Comparison of ENCODE assay signal across 8 cellular contexts in genomic region chr16:78770353-78771091, GRCh38.
DNase-seq lines count a peak whose midpoint lies in the region; ATAC-seq and TF ChIP-seq lines count a peak whose summit lies in the region.

No MANE protein-coding gene starts in this region.

- DNase-seq in NCI-H2029 (lab: John Stamatoyannopoulos, UW) (peak; percentile 20), NCI-H2029 treated with DMSO at 0.1 percent for 48 hours (lab: John Stamatoyannopoulos, UW) (no peak), RKO (ENCODE audit: low spot score) (peak; percentile 20), Right ventricle myocardium inferior (ENCODE audit: missing footprints) (peak; percentile 81), psoas muscle (peak; percentile 77 to 83)
- peak; percentile 75 for DNase-seq in activated T-helper 9 cell treated with anti-CD3 and anti-CD28 coated beads, Interleukin-2, amount 50 U/mL, for 16 hours (ENCODE audit: low read depth)

- no peaks in the 10 kb centered on the region for H3K36me3 ChIP-seq in psoas muscle (ENCODE audit: insufficient read depth in 1 of 2, low read depth in 1 of 2)

- H3K27me3 ChIP-seq in psoas muscle (ENCODE audit: insufficient read depth in 3 of 3, low read length in 2 of 3): no peaks in the 10 kb centered on the region

- H3K9me3 ChIP-seq in psoas muscle: no peaks in the 10 kb centered on the region

- H3K4me1 ChIP-seq in psoas muscle: peaks cover 19% of the 10 kb centered on the region

- H3K4me3 ChIP-seq in psoas muscle: no peak overlapping the region

- H3K27ac ChIP-seq in psoas muscle: no peak overlapping the region

- ATAC-seq in HG03196 (IDR thresholded peaks at IDR 0.05; ENCODE audit: unreplicated experiment) (peak; percentile 71), Right ventricle myocardium inferior (peak; percentile 73), psoas muscle (peak; percentile 75 to 89 (median 84)), GM18873 (IDR thresholded peaks at IDR 0.05; ENCODE audit: low FRiP score, unreplicated experiment) (no peak)

- WGBS in psoas muscle, 3 donors: 31 to 40% (median 37%) methylated on average over 20 to 23 of the region's 23 CpGs

- intact Hi-C loops in Right ventricle myocardium inferior (cut with DNase I) (loop anchor here (1.0 to 5.0 kb wide), 2 partner anchors 267 to 832 kb away; partner anchors contain the start of gene MAF), psoas muscle (cut with DNase I) (loop anchor here (2.0 to 10.0 kb wide), 3 partner anchors 206 to 268 kb away; no protein-coding TSS in a partner anchor)

- TF ChIP-seq CTCF in psoas muscle (IDR thresholded peaks at IDR 0.05): peak; percentile 83
